Comparison of ENCODE assay signal across 29 cellular contexts in the genomic region with DNA sequence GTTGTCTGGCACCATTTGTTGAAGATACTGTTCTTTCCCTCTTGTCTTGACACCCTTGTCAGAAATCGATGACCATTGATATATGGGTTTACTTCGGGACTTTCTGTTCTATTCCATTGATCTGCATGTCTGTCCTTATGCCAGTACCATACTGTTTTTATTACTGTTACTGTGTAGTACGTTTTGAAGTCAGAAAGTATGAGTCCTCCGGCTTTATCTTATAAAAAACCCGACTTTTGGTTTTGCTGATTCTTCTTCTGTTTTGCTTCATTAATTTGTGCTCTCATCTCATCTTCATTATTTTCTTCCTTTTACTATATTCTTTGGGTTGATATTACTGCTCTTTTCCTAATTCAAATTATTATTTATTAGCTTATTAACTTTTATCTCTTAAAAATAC. TPM values are rescaled to one million over a fixed set of nuclear protein-coding genes. Genes with fewer than 3 reads are reported as not detected.
DNase-seq lines count a peak whose midpoint lies in the region; ATAC-seq, FAIRE-seq and TF ChIP-seq lines count a peak whose summit lies in the region.
"Had no signal": no experiment of that assay in that cellular context is flagged by ENCODE, and none has a peak within 500 bp of the region (broad histone marks: within the 10 kb centered on the region; RNA-seq: fewer than 3 reads in every experiment).

No MANE protein-coding gene starts in this region.

- FAIRE-seq in GM12891 (lab: Jason Lieb, UNC), result peak; percentile 9
- peak; percentile 33 for FAIRE-seq in GM19239 (lab: Jason Lieb, UNC)
- FAIRE-seq: A204.1, A549, D721Med had no signal

- no peak for ATAC-seq in activated naive CD8-positive, alpha-beta T cell treated with anti-CD3 and anti-CD28 coated beads, Interleukin-2, amount 50 U/mL, for 24 hours
- ATAC-seq in HG03565 (IDR thresholded peaks at IDR 0.05; ENCODE audit: unreplicated experiment), result no peak
- ATAC-seq: A549; CD8-positive, alpha-beta T cell had no signal

- H3K4me1 Mint-ChIP-seq in activated naive CD8-positive, alpha-beta T cell treated with anti-CD3 and anti-CD28 coated beads, Interleukin-2, amount 50 U/mL, for 24 hours, result peaks cover 24% of the 10 kb centered on the region

- no peak overlapping the region for H3K4me3 Mint-ChIP-seq in activated naive CD8-positive, alpha-beta T cell treated with anti-CD3 and anti-CD28 coated beads, Interleukin-2, amount 50 U/mL, for 24 hours
- H3K4me3 Mint-ChIP-seq: B cell; CD14-positive monocyte; CD4-positive, alpha-beta memory T cell; CD4-positive, alpha-beta T cell; CD4-positive, CD25-positive, alpha-beta regulatory T cell; CD8-positive, alpha-beta memory T cell; CD8-positive, alpha-beta T cell had no signal

- no peak for TF ChIP-seq POLR2A in GM12891 (IDR thresholded peaks at IDR 0.05; ENCODE audit: low read depth, low read length)

- H3K36me3 Mint-ChIP-seq in activated naive CD8-positive, alpha-beta T cell treated with anti-CD3 and anti-CD28 coated beads, Interleukin-2, amount 50 U/mL, for 24 hours (ENCODE audit: low read depth), result peaks cover 10% of the 10 kb centered on the region
- H3K36me3 Mint-ChIP-seq: CD14-positive monocyte; CD4-positive, CD25-positive, alpha-beta regulatory T cell had no signal

- H3K27ac Mint-ChIP-seq in activated naive CD8-positive, alpha-beta T cell treated with anti-CD3 and anti-CD28 coated beads, Interleukin-2, amount 50 U/mL, for 24 hours, result no peak overlapping the region
- H3K27ac Mint-ChIP-seq: B cell; CD14-positive monocyte; CD4-positive, alpha-beta T cell; CD8-positive, alpha-beta T cell had no signal

- H3K27me3 Mint-ChIP-seq in activated naive CD8-positive, alpha-beta T cell treated with anti-CD3 and anti-CD28 coated beads, Interleukin-2, amount 50 U/mL, for 24 hours, result no peaks in the 10 kb centered on the region
- H3K27me3 Mint-ChIP-seq: B cell; CD4-positive, alpha-beta memory T cell; CD4-positive, alpha-beta T cell; CD4-positive, CD25-positive, alpha-beta regulatory T cell; CD8-positive, alpha-beta memory T cell had no signal

- no peak for DNase-seq in GM12891 (ENCODE audit: insufficient read length, low spot score)
- DNase-seq in GM19239 (ENCODE audit: insufficient read length, low spot score), result no peak
- no peak for DNase-seq in activated naive CD8-positive, alpha-beta T cell treated with anti-CD3 and anti-CD28 coated beads, Interleukin-2, amount 50 U/mL, for 24 hours
- DNase-seq: 8988T; ACHN; AML-193; BE2C; C1 segment of cervical spinal cord; Caco-2; Calu3; CD4-positive, alpha-beta memory T cell; CD4-positive, alpha-beta T cell; CD4-positive, CD25-positive, alpha-beta regulatory T cell; CD8-positive, alpha-beta memory T cell; CD8-positive, alpha-beta T cell; COR-L47; DMS 273 treated with DMSO at 0.1 percent for 48 hours; DMS153; DMS53; DMS79; DMS79 treated with DMSO at 0.1 percent for 48 hours; DND-41; EL had no signal

- peaks cover 12% of the 10 kb centered on the region for H3K9me3 Mint-ChIP-seq in activated naive CD8-positive, alpha-beta T cell treated with anti-CD3 and anti-CD28 coated beads, Interleukin-2, amount 50 U/mL, for 24 hours

TF ChIP-seq in GM12891, 5 proteins besides CTCF, POLR2A, EP300 and RAD21:
- TF ChIP-seq PAX5 (IDR thresholded peaks at IDR 0.05; ENCODE audit: insufficient read depth, low read length, severe bottlenecking), result no peak
- TF ChIP-seq TAF1 (IDR thresholded peaks at IDR 0.05; ENCODE audit: low read depth, low read length), result no peak
- no peak for TF ChIP-seq POU2F2 (IDR thresholded peaks at IDR 0.05; ENCODE audit: low read depth, low read length)
- no peak for TF ChIP-seq SPI1 (IDR thresholded peaks at IDR 0.05; ENCODE audit: low read depth, low read length)
- TF ChIP-seq POLR2AphosphoS5 (IDR thresholded peaks at IDR 0.05; ENCODE audit: low read depth, low read length), result no peak

RNA-seq across cellular contexts. Expression of gene MAPK8, which starts 52.4 kb away (rescaled TPM):
- 18.5 TPM for polyA plus RNA-seq in GM12891 (2012; ENCODE audit: low read depth, missing spikeins)
